Comparison of ENCODE assay signal across 1 cellular context in genomic region chr9:127166651-127167524, GRCh38.
TF ChIP-seq lines count a peak whose summit lies in the region.

No MANE protein-coding gene starts in this region.

TF ChIP-seq in K562, 482 proteins besides CTCF, POLR2A, EP300 and RAD21 (continued from another document and continues in another):
- TF ChIP-seq RERE (CRISPR knock-in tag; IDR thresholded peaks at IDR 0.05; ENCODE audit: borderline replicate concordance) (no peak), TCFL5 (CRISPR knock-in tag; conservative IDR thresholded peaks at IDR 0.05) (no peak), CHD2 (IDR thresholded peaks at IDR 0.05; ENCODE audit: low read depth, low read length) (no peak), MTA3 (IDR thresholded peaks at IDR 0.05; ENCODE audit: borderline replicate concordance) (0 out of 2 replicates have a peak, but pooled peaks have one; percentile 24), ETV5 (CRISPR knock-in tag; IDR thresholded peaks at IDR 0.05; ENCODE audit: low read depth) (peak; percentile 77; the same call in 1 of the 2 replicates), MAFK (IDR thresholded peaks at IDR 0.05; ENCODE audit: low read length) (no peak), ATF7 (IDR thresholded peaks at IDR 0.05) (peak; percentile 62), GTF2B (IDR thresholded peaks at IDR 0.05; ENCODE audit: extremely low read depth, insufficient read length) (no peak), CREBBP (IDR thresholded peaks at IDR 0.05; ENCODE audit: low read depth, low read length) (no peak), HDAC2 (IDR thresholded peaks at IDR 0.05) (peak; percentile 85; the same call in 1 of the 2 replicates), ZNF583 (CRISPR knock-in tag; IDR thresholded peaks at IDR 0.05) (no peak), KLF6 (CRISPR knock-in tag; IDR thresholded peaks at IDR 0.05; ENCODE audit: borderline replicate concordance) (no peak), ZNF24 (IDR thresholded peaks at IDR 0.05) (no peak), ZNF449 (CRISPR knock-in tag; IDR thresholded peaks at IDR 0.05) (no peak), ZNF695 (CRISPR knock-in tag; IDR thresholded peaks at IDR 0.05) (no peak), HCFC1 (IDR thresholded peaks at IDR 0.05; ENCODE audit: low read depth, low read length) (no peak), ZNF668 (CRISPR knock-in tag; IDR thresholded peaks at IDR 0.05) (no peak), ZNF511 (CRISPR knock-in tag; IDR thresholded peaks at IDR 0.05) (no peak), ZNF121 (CRISPR knock-in tag; conservative IDR thresholded peaks at IDR 0.05) (no peak), STAT5A (IDR thresholded peaks at IDR 0.05; ENCODE audit: borderline replicate concordance, low read length) (peak; percentile 16; the same call in 1 of the 2 replicates), HES1 (IDR thresholded peaks at IDR 0.05; ENCODE audit: low read depth) (peak; percentile 47; the same call in 1 of the 2 replicates), PRPF4 (IDR thresholded peaks at IDR 0.05; ENCODE audit: insufficient read depth, low read depth, low read length, poor library complexity, severe bottlenecking) (no peak), PTRF (tag; IDR thresholded peaks at IDR 0.05) (no peak), NFIX (CRISPR knock-in tag; IDR thresholded peaks at IDR 0.05; ENCODE audit: low read depth) (no peak), CHD7 (IDR thresholded peaks at IDR 0.05; ENCODE audit: low read depth, low read length) (no peak), KLF16 (IDR thresholded peaks at IDR 0.05) (no peak), TAF9B (IDR thresholded peaks at IDR 0.05; ENCODE audit: partially characterized antibody) (peak; percentile 42), ADNP (tag; IDR thresholded peaks at IDR 0.05) (no peak), BACH1 (tag; IDR thresholded peaks at IDR 0.05) (no peak), SP1 (CRISPR knock-in tag; IDR thresholded peaks at IDR 0.05) (no peak), ZBTB12 (CRISPR knock-in tag; IDR thresholded peaks at IDR 0.05) (no peak), KDM2B (CRISPR knock-in tag; IDR thresholded peaks at IDR 0.05) (no peak), NFYB (IDR thresholded peaks at IDR 0.05; ENCODE audit: extremely low read depth, insufficient read length) (no peak), MAX (CRISPR knock-in tag; IDR thresholded peaks at IDR 0.05) (no peak; the same call in 1 of the 2 replicates), GATA2 (CRISPR knock-in tag; IDR thresholded peaks at IDR 0.05) (no peak), ZNF785 (CRISPR knock-in tag; IDR thresholded peaks at IDR 0.05) (no peak), PHF21A (IDR thresholded peaks at IDR 0.05; ENCODE audit: borderline replicate concordance, low read depth) (no peak), ARID1B (IDR thresholded peaks at IDR 0.05) (peak; percentile 75), RBM39 (optimal IDR thresholded peaks at IDR 0.05; ENCODE audit: low read depth, low read length) (no peak), ZFP1 (CRISPR knock-in tag; IDR thresholded peaks at IDR 0.05) (no peak), CBX8 (IDR thresholded peaks at IDR 0.05; ENCODE audit: borderline replicate concordance, extremely low read depth, low read depth, low read length, poor library complexity, severe bottlenecking) (no peak), ZNF347 (CRISPR knock-in tag; IDR thresholded peaks at IDR 0.05; ENCODE audit: low read depth) (no peak)
